In the genomic region with DNA sequence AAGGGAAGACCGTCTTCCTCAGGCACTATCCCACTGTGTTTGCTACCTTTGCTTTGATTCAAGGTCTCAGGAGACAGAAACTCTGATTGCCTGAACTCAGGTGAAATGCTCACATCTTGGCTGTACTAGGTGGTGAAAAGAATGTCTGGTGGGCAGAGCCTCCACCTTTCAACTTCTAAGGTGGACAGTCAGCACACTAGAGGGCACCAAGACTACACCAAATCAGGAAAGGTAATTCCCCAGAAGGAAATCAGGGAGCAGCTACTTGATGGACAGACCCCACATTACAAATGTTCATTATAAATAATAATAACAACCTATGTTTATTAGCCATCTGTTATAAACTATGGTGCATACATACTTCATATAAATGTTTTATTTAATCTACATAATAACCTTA, we compare ENCODE assay signal across 1 cellular context.
TF ChIP-seq lines count a peak whose summit lies in the region.

No MANE protein-coding gene starts in this region.

TF ChIP-seq in GM12878, 131 proteins besides CTCF, POLR2A, EP300 and RAD21 (continued from another document):
- TF ChIP-seq, protein P1, sequence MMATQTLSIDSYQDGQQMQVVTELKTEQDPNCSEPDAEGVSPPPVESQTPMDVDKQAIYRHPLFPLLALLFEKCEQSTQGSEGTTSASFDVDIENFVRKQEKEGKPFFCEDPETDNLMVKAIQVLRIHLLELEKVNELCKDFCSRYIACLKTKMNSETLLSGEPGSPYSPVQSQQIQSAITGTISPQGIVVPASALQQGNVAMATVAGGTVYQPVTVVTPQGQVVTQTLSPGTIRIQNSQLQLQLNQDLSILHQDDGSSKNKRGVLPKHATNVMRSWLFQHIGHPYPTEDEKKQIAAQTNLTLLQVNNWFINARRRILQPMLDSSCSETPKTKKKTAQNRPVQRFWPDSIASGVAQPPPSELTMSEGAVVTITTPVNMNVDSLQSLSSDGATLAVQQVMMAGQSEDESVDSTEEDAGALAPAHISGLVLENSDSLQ (IDR thresholded peaks at IDR 0.05): no peak
- no peak for TF ChIP-seq PAX5 (IDR thresholded peaks at IDR 0.05; ENCODE audit: borderline replicate concordance, low read depth, low read length)
- TF ChIP-seq, protein P2, sequence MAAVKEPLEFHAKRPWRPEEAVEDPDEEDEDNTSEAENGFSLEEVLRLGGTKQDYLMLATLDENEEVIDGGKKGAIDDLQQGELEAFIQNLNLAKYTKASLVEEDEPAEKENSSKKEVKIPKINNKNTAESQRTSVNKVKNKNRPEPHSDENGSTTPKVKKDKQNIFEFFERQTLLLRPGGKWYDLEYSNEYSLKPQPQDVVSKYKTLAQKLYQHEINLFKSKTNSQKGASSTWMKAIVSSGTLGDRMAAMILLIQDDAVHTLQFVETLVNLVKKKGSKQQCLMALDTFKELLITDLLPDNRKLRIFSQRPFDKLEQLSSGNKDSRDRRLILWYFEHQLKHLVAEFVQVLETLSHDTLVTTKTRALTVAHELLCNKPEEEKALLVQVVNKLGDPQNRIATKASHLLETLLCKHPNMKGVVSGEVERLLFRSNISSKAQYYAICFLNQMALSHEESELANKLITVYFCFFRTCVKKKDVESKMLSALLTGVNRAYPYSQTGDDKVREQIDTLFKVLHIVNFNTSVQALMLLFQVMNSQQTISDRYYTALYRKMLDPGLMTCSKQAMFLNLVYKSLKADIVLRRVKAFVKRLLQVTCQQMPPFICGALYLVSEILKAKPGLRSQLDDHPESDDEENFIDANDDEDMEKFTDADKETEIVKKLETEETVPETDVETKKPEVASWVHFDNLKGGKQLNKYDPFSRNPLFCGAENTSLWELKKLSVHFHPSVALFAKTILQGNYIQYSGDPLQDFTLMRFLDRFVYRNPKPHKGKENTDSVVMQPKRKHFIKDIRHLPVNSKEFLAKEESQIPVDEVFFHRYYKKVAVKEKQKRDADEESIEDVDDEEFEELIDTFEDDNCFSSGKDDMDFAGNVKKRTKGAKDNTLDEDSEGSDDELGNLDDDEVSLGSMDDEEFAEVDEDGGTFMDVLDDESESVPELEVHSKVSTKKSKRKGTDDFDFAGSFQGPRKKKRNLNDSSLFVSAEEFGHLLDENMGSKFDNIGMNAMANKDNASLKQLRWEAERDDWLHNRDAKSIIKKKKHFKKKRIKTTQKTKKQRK (IDR thresholded peaks at IDR 0.05; ENCODE audit: low read depth, low read length): no peak
